In genomic region chr3:196942915-196943277, GRCh38 we compare ENCODE assay signal across 8 cellular contexts. TPM values are rescaled to one million over a fixed set of nuclear protein-coding genes. Genes with fewer than 3 reads are reported as not detected.
DNase-seq lines count a peak whose midpoint lies in the region; ATAC-seq, FAIRE-seq and TF ChIP-seq lines count a peak whose summit lies in the region.

No MANE protein-coding gene starts in this region.

- H3K4me1 Mint-ChIP-seq in activated T-helper 1 cell treated with anti-CD3 and anti-CD28 coated beads, Interleukin-12 subunit alpha, Interleukin-12 subunit beta, Interleukin-2, Interleukin-4 antibody, amounts not matched to agents 30 ng/mL and 10 ng/mL and 1 ng/mL, durations not matched to agents 14 hours and 24 hours and 36 hours (ENCODE audit: low read depth): peaks cover 50% of the 10 kb centered on the region

- POLR2A ChIA-PET in AG04449 (lab: Yijun Ruan, JAX): interaction anchor here (1.3 to 1.7 kb wide), 2 partner anchors 25 to 75 kb away, joined by 4 to 10 read pairs; partner anchors contain the start of genes PIGZ and SENP5

- under 1% methylated on average over 25 of the region's 25 CpGs for WGBS in right cardiac atrium

- H3K27me3 ChIP-seq in HL-60 (ENCODE audit: insufficient read depth, poor library complexity, severe bottlenecking) (no peaks in the 10 kb centered on the region), right cardiac atrium (ENCODE audit: control insufficient read depth, insufficient read depth) (no peaks in the 10 kb centered on the region), rectal smooth muscle tissue (ENCODE audit: control insufficient read depth, insufficient read depth, low read length) (no peaks in the 10 kb centered on the region)

- H3K36me3 Mint-ChIP-seq in activated T-helper 1 cell treated with anti-CD3 and anti-CD28 coated beads, Interleukin-12 subunit alpha, Interleukin-12 subunit beta, Interleukin-2, Interleukin-4 antibody, amounts not matched to agents 30 ng/mL and 10 ng/mL and 1 ng/mL, durations not matched to agents 14 hours and 24 hours and 36 hours (ENCODE audit: low read depth): peaks cover 38% of the 10 kb centered on the region

- H3K9ac ChIP-seq in rectal smooth muscle tissue (ENCODE audit: low read length): peak overlapping the region; percentile 88

- intact Hi-C loops in activated T-helper 1 cell treated with anti-CD3 and anti-CD28 coated beads, Interleukin-12 subunit alpha, Interleukin-12 subunit beta, Interleukin-2, Interleukin-4 antibody, amounts not matched to agents 30 ng/mL and 10 ng/mL and 1 ng/mL, durations not matched to agents 14 hours and 24 hours and 36 hours (cut with micrococcal nuclease): loop anchor here (1.0 to 5.0 kb wide), 10 partner anchors 26 to 511 kb away; partner anchors contain the start of genes CEP19, FBXO45, PIGX and RNF168
- intact Hi-C loops in right cardiac atrium (cut with DNase I): loop anchor here in 2 of 4 donors (5.0 to 10.0 kb wide), 2 partner anchors 76 to 78 kb away; partner anchors contain the start of gene SENP5 (in 2 of the 2)

- H3K9me3 Mint-ChIP-seq in activated T-helper 1 cell treated with anti-CD3 and anti-CD28 coated beads, Interleukin-12 subunit alpha, Interleukin-12 subunit beta, Interleukin-2, Interleukin-4 antibody, amounts not matched to agents 30 ng/mL and 10 ng/mL and 1 ng/mL, durations not matched to agents 14 hours and 24 hours and 36 hours: no peaks in the 10 kb centered on the region

- H3K27ac ChIP-seq in HL-60 (replicated peaks) (peak overlapping the region; percentile 96), right cardiac atrium (ENCODE audit: low read length) (peak overlapping the region; percentile 67), rectal smooth muscle tissue (ENCODE audit: low read depth, low read length) (peak overlapping the region; percentile 75)

- FAIRE-seq in D721Med (lab: Jason Lieb, UNC): no peak

- peak overlapping the region; percentile 88 for H3K27ac Mint-ChIP-seq in activated T-helper 1 cell treated with anti-CD3 and anti-CD28 coated beads, Interleukin-12 subunit alpha, Interleukin-12 subunit beta, Interleukin-2, Interleukin-4 antibody, amounts not matched to agents 30 ng/mL and 10 ng/mL and 1 ng/mL, durations not matched to agents 14 hours and 24 hours and 36 hours

- peak overlapping the region; percentile 100 for H3K4me3 Mint-ChIP-seq in activated T-helper 1 cell treated with anti-CD3 and anti-CD28 coated beads, Interleukin-12 subunit alpha, Interleukin-12 subunit beta, Interleukin-2, Interleukin-4 antibody, amounts not matched to agents 30 ng/mL and 10 ng/mL and 1 ng/mL, durations not matched to agents 14 hours and 24 hours and 36 hours

- H3K4me3 ChIP-seq in AG04449 (ENCODE audit: low read depth, low read length): peak overlapping the region; percentile 99
- peak overlapping the region; percentile 83 for H3K4me3 ChIP-seq in HL-60 (replicated peaks; ENCODE audit: insufficient read depth, low read length)
- H3K4me3 ChIP-seq in right cardiac atrium (ENCODE audit: low read length): peak overlapping the region; percentile 91
- peak overlapping the region; percentile 69 for H3K4me3 ChIP-seq in rectal smooth muscle tissue (ENCODE audit: low read length)

- CTCF ChIA-PET in AG04449 (lab: Yijun Ruan, JAX): interaction anchor here (1.1 to 4.1 kb wide), 9 partner anchors 8 to 135 kb away, joined by 3 to 24 read pairs (median 3); partner anchors contain the start of genes PIGZ and SENP5

- H3K36me3 ChIP-seq in rectal smooth muscle tissue (ENCODE audit: control insufficient read depth, insufficient read depth, low read length): peaks cover 2% of the 10 kb centered on the region

- peak; percentile 1 for ATAC-seq in GM19043 (IDR thresholded peaks at IDR 0.05; ENCODE audit: low read depth, unreplicated experiment)
- ATAC-seq in right cardiac atrium: no peak

- peaks cover 6% of the 10 kb centered on the region for H3K4me1 ChIP-seq in right cardiac atrium (ENCODE audit: control insufficient read depth, insufficient read depth, low read length)
- H3K4me1 ChIP-seq in rectal smooth muscle tissue (ENCODE audit: control insufficient read depth, insufficient read depth, low read length): peaks cover 11% of the 10 kb centered on the region

- H3K27me3 Mint-ChIP-seq in activated T-helper 1 cell treated with anti-CD3 and anti-CD28 coated beads, Interleukin-12 subunit alpha, Interleukin-12 subunit beta, Interleukin-2, Interleukin-4 antibody, amounts not matched to agents 30 ng/mL and 10 ng/mL and 1 ng/mL, durations not matched to agents 14 hours and 24 hours and 36 hours (ENCODE audit: insufficient read depth): peaks cover 2% of the 10 kb centered on the region

- H3K9me3 ChIP-seq in right cardiac atrium (ENCODE audit: control insufficient read depth, low read length): no peaks in the 10 kb centered on the region

- no peak for DNase-seq in AG04449 (ENCODE audit: low read depth, low spot score)
- DNase-seq in HL-60 (ENCODE audit: low read depth in 1 of 2, low spot score in 1 of 2): no peak
- DNase-seq in activated T-helper 1 cell treated with anti-CD3 and anti-CD28 coated beads, Interleukin-12 subunit alpha, Interleukin-12 subunit beta, Interleukin-2, Interleukin-4 antibody, amounts not matched to agents 30 ng/mL and 10 ng/mL and 1 ng/mL, durations not matched to agents 14 hours and 24 hours and 36 hours (ENCODE audit: low spot score): no peak
- peak in 1 of 3 donors; percentile 57 for DNase-seq in right cardiac atrium
- DNase-seq in NCI-H2029 treated with DMSO at 0.1 percent for 48 hours (lab: John Stamatoyannopoulos, UW): no peak
- no peak for DNase-seq in D721Med (ENCODE audit: insufficient read length, low spot score)

- TF ChIP-seq CTCF in AG04449 (IDR thresholded peaks at IDR 0.05; ENCODE audit: insufficient read depth, low read length, missing control alignments): no peak
- TF ChIP-seq CTCF in HL-60 (IDR thresholded peaks at IDR 0.05; ENCODE audit: insufficient read depth, low read length): no peak
- TF ChIP-seq CTCF in D721Med (IDR thresholded peaks at IDR 0.05; ENCODE audit: insufficient read depth, missing control alignments): no peak

RNA-seq across cellular contexts. Expression of gene NCBP2, which starts 0.6 kb away (rescaled TPM):
- total RNA-seq in activated T-helper 1 cell treated with anti-CD3 and anti-CD28 coated beads, Interleukin-12 subunit alpha, Interleukin-12 subunit beta, Interleukin-2, Interleukin-4 antibody, amounts not matched to agents 30 ng/mL and 10 ng/mL and 1 ng/mL, durations not matched to agents 14 hours and 24 hours and 36 hours: 102 and 111 TPM in 2 replicates
- total RNA-seq in right cardiac atrium: 10 to 100 TPM; 35.5 to 43.4 (median 37.0) TPM
- 30.9 TPM for polyA plus RNA-seq in right cardiac atrium

RNA-seq across cellular contexts. Expression of gene PIGZ, which starts 25.7 kb away (rescaled TPM):
- total RNA-seq in activated T-helper 1 cell treated with anti-CD3 and anti-CD28 coated beads, Interleukin-12 subunit alpha, Interleukin-12 subunit beta, Interleukin-2, Interleukin-4 antibody, amounts not matched to agents 30 ng/mL and 10 ng/mL and 1 ng/mL, durations not matched to agents 14 hours and 24 hours and 36 hours: 1.2 and 1.7 TPM in 2 replicates
- total RNA-seq in right cardiac atrium: 1 to 10 TPM; 3.4 to 5.2 (median 4.3) TPM
- 3.6 TPM for polyA plus RNA-seq in right cardiac atrium
